In genomic region chr12:95715177-95715576, GRCh38 we compare ENCODE assay signal across 17 cellular contexts.
DNase-seq lines count a peak whose midpoint lies in the region; ATAC-seq, FAIRE-seq and TF ChIP-seq lines count a peak whose summit lies in the region.
"Had no signal": no experiment of that assay in that cellular context is flagged by ENCODE, and none has a peak within 500 bp of the region (broad histone marks: within the 10 kb centered on the region; RNA-seq: fewer than 3 reads in every experiment).

No MANE protein-coding gene starts in this region.

- WGBS in A549 (ENCODE audit: missing lambda C conversion rate) = 100% methylated on average over 1 of the region's 1 CpG

- CTCF ChIA-PET in A549 (lab: Yijun Ruan, JAX) = interaction anchor here (1.6 kb wide), 1 partner anchor 133 kb away, joined by 5 read pairs; no protein-coding TSS in a partner anchor
- CTCF ChIA-PET in OCI-LY7 (lab: Charles Lee; ENCODE audit: unreplicated experiment) = no interaction called here

- no peaks in the 10 kb centered on the region; the same call in none of the 2 replicates for H3K27me3 ChIP-seq in HAP-1 (ENCODE audit: low read depth)

- ATAC-seq in A549 (no peak), HG03571 (IDR thresholded peaks at IDR 0.05; ENCODE audit: unreplicated experiment) (no peak)
- ATAC-seq: CD8-positive, alpha-beta T cell had no signal

- peaks cover 74% of the 10 kb centered on the region for H3K4me1 Mint-ChIP-seq in osteocyte (ENCODE audit: unreplicated experiment)
- H3K4me1 Mint-ChIP-seq: CD4-positive, CD25-positive, alpha-beta regulatory T cell had no signal

- BruUV-seq in OCI-LY7 (replicated peaks; lab: Mats Ljungman, UMichigan) = no TSS peak

- no peak for TF ChIP-seq POLR2A in A549 (IDR thresholded peaks at IDR 0.05; ENCODE audit: low read length)

- peaks cover 69% of the 10 kb centered on the region for H3K36me3 Mint-ChIP-seq in osteocyte (ENCODE audit: unreplicated experiment)
- H3K36me3 Mint-ChIP-seq: CD4-positive, CD25-positive, alpha-beta regulatory T cell; CD8-positive, alpha-beta T cell had no signal

- H3K36me3 ChIP-seq in OCI-LY7 (ENCODE audit: insufficient read depth, low read length) = no peaks in the 10 kb centered on the region
- H3K36me3 ChIP-seq in HAP-1 (replicated peaks) = no peaks in the 10 kb centered on the region

- H3K4me3 Mint-ChIP-seq in osteocyte (ENCODE audit: unreplicated experiment) = no peak overlapping the region
- H3K4me3 Mint-ChIP-seq: CD4-positive, CD25-positive, alpha-beta regulatory T cell; CD8-positive, alpha-beta T cell had no signal

- in situ Hi-C loops in HAP-1 (cut with MboI; ENCODE audit: low sequenced_read_pairs) = no loop called here

- intact Hi-C loops in OCI-LY7 (cut with micrococcal nuclease; ENCODE audit: unreplicated experiment) = no loop called here

- H2AFZ ChIP-seq in OCI-LY7 (ENCODE audit: low read length) = no peak overlapping the region

- H3K27ac ChIP-seq in A549 = no peak overlapping the region
- no peak overlapping the region for H3K27ac ChIP-seq in OCI-LY7 (ENCODE audit: low read depth, low read length, poor library complexity, severe bottlenecking)

- H3K9me3 Mint-ChIP-seq in osteocyte (ENCODE audit: unreplicated experiment) = no peaks in the 10 kb centered on the region
- H3K9me3 Mint-ChIP-seq: CD8-positive, alpha-beta T cell had no signal

- no peak overlapping the region for H3K4me2 ChIP-seq in A549
- no peak overlapping the region for H3K4me2 ChIP-seq in OCI-LY7 (ENCODE audit: low read length)

- TF ChIP-seq CTCF in A549 (IDR thresholded peaks at IDR 0.05) (no peak), OCI-LY7 (conservative IDR thresholded peaks at IDR 0.05; ENCODE audit: low read length) (0 out of 2 replicates have a peak, but pooled peaks have one; percentile 0), osteocyte (IDR thresholded peaks at IDR 0.05) (no peak)

- FAIRE-seq in A549 (lab: Jason Lieb, UNC) = no peak
- FAIRE-seq: G401.6, GM12892 had no signal

- peaks cover 32% of the 10 kb centered on the region for H3K4me1 ChIP-seq in A549
- H3K4me1 ChIP-seq in OCI-LY7 (ENCODE audit: insufficient read depth, low read length, poor library complexity, severe bottlenecking) = no peaks in the 10 kb centered on the region
- peaks cover 23% of the 10 kb centered on the region for H3K4me1 ChIP-seq in HAP-1

- H3K4me3 ChIP-seq in A549 (no peak overlapping the region), OCI-LY7 (ENCODE audit: low read depth, low read length, poor library complexity, severe bottlenecking) (no peak overlapping the region), HAP-1 (no peak overlapping the region)

- TF ChIP-seq EP300 in A549 (IDR thresholded peaks at IDR 0.05) = no peak

- TF ChIP-seq RAD21 in A549 (conservative IDR thresholded peaks at IDR 0.05 in 1 of 2, IDR thresholded peaks at IDR 0.05 in 1 of 2) = no peak

- H3K9me3 ChIP-seq in A549 (no peaks in the 10 kb centered on the region), OCI-LY7 (ENCODE audit: low read length) (no peaks in the 10 kb centered on the region), HAP-1 (no peaks in the 10 kb centered on the region)
- H3K9me3 ChIP-seq: Caco-2 had no signal

- H3K79me2 ChIP-seq in OCI-LY7 (ENCODE audit: insufficient read depth, low read depth, low read length) = no peaks in the 10 kb centered on the region

- POLR2A ChIA-PET in A549 (lab: Yijun Ruan, JAX) (no interaction called here), OCI-LY7 (lab: Charles Lee) (interaction anchor here (0.6 to 1.0 kb wide), 2 partner anchors 17 to 174 kb away, joined by 3 to 5 read pairs; no protein-coding TSS in a partner anchor)

- H4K20me1 ChIP-seq in OCI-LY7 (ENCODE audit: insufficient read depth, low read length) = no peaks in the 10 kb centered on the region

- no peak for DNase-seq in A549 (ENCODE audit: low read depth in 1 of 2, low spot score in 1 of 2)
- no peak for DNase-seq in OCI-LY7 (ENCODE audit: low spot score)
- no peak for DNase-seq in osteocyte (ENCODE audit: extremely low spot score, unreplicated experiment)
- DNase-seq in NCI-H524 treated with DMSO at 0.1 percent for 48 hours (lab: John Stamatoyannopoulos, UW) = no peak
- no peak for DNase-seq in HAP-1 (ENCODE audit: low spot score in 2 of 2)
- DNase-seq: 8988T; C1 segment of cervical spinal cord; Caco-2; CD4-positive, CD25-positive, alpha-beta regulatory T cell; CD8-positive, alpha-beta T cell; DMS153; DND-41; GOT3; HCEC 1CT had no signal

- no peaks in the 10 kb centered on the region for H3K27me3 Mint-ChIP-seq in osteocyte (ENCODE audit: unreplicated experiment)

- no peaks in the 10 kb centered on the region for H3K9me2 ChIP-seq in OCI-LY7 (ENCODE audit: insufficient read depth, low read length)

- H3K27ac Mint-ChIP-seq in osteocyte (ENCODE audit: unreplicated experiment) = peak overlapping the region; percentile 91
- H3K27ac Mint-ChIP-seq: CD4-positive, CD25-positive, alpha-beta regulatory T cell; CD8-positive, alpha-beta T cell had no signal

TF ChIP-seq in A549, 52 proteins besides CTCF, POLR2A, EP300 and RAD21:
- TF ChIP-seq, protein P1, sequence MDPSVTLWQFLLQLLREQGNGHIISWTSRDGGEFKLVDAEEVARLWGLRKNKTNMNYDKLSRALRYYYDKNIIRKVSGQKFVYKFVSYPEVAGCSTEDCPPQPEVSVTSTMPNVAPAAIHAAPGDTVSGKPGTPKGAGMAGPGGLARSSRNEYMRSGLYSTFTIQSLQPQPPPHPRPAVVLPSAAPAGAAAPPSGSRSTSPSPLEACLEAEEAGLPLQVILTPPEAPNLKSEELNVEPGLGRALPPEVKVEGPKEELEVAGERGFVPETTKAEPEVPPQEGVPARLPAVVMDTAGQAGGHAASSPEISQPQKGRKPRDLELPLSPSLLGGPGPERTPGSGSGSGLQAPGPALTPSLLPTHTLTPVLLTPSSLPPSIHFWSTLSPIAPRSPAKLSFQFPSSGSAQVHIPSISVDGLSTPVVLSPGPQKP (IDR thresholded peaks at IDR 0.05; ENCODE audit: low read depth, low read length) = no peak
- peak; percentile 76 for TF ChIP-seq MAFK (IDR thresholded peaks at IDR 0.05; ENCODE audit: partially characterized antibody)
